In the genomic region with DNA sequence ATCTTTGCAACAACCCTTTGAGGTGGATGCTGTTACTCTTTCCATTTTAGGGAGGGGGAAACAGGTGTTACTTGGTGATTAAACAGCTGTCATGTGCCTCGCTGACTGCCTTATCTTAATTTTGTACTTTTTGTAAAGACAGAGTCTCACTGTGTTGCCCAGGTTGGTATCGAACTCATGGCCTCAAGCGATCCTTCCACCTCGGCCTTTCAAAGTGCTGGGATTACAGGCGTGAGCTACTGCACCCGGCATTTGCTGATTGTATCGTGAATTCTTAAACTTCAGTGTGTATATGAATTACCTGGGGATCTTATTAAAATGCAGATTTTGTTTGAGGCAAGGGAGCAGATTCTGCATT, we compare ENCODE assay signal across 8 cellular contexts. TPM values are rescaled to one million over a fixed set of nuclear protein-coding genes. Genes with fewer than 3 reads are reported as not detected.
A peak's percentile ranks its signal among the peaks of the same experiment; 100 is the strongest.
DNase-seq lines count a peak whose midpoint lies in the region; ATAC-seq, FAIRE-seq and TF ChIP-seq lines count a peak whose summit lies in the region.

No MANE protein-coding gene starts in this region.

- no peaks in the 10 kb centered on the region for H3K9me3 Mint-ChIP-seq in natural killer cell treated with Interleukin-12 subunit alpha and Interleukin-12 subunit beta and Interleukin-15 and Interleukin-18, amount 100 ng/mL, for 72 hours

- peak overlapping the region; percentile 90 to 95 for H3K27ac Mint-ChIP-seq in natural killer cell treated with Interleukin-12 subunit alpha and Interleukin-12 subunit beta and Interleukin-15 and Interleukin-18, amount 100 ng/mL, for 72 hours

- H3K36me3 Mint-ChIP-seq in natural killer cell treated with Interleukin-12 subunit alpha and Interleukin-12 subunit beta and Interleukin-15 and Interleukin-18, amount 100 ng/mL, for 72 hours = no peaks in the 10 kb centered on the region

- no peaks in the 10 kb centered on the region for H3K9me3 ChIP-seq in duodenal mucosa (ENCODE audit: control insufficient read depth in 1 of 2, low read length in 2 of 2)

- peaks cover 23 to 35% of the 10 kb centered on the region in 2 donors for H3K4me1 Mint-ChIP-seq in natural killer cell treated with Interleukin-12 subunit alpha and Interleukin-12 subunit beta and Interleukin-15 and Interleukin-18, amount 100 ng/mL, for 72 hours (ENCODE audit: low read depth in 2 of 2)

- peaks cover 0 to 6% of the 10 kb centered on the region in 2 donors for H3K36me3 ChIP-seq in duodenal mucosa (ENCODE audit: control insufficient read depth in 1 of 2, insufficient read depth in 2 of 2, low read length in 2 of 2)

- H3K27me3 ChIP-seq in duodenal mucosa (ENCODE audit: control insufficient read depth in 1 of 2, insufficient read depth in 2 of 2, low read length in 2 of 2) = no peaks in the 10 kb centered on the region

- peak overlapping the region; percentile 94 for H3K27ac ChIP-seq in duodenal mucosa (ENCODE audit: low read depth, low read length)

- TF ChIP-seq POLR2A in GM12891 (IDR thresholded peaks at IDR 0.05; ENCODE audit: low read depth, low read length) = no peak

- DNase-seq in AG09309 (ENCODE audit: low read depth) = no peak
- DNase-seq in LNCaP clone FGC (ENCODE audit: low read depth) = no peak
- no peak for DNase-seq in natural killer cell treated with Interleukin-12 subunit alpha and Interleukin-12 subunit beta and Interleukin-15 and Interleukin-18, amount 100 ng/mL, for 72 hours (ENCODE audit: low spot score)
- DNase-seq in NK-92 (lab: John Stamatoyannopoulos, UW; ENCODE audit: unreplicated experiment) = no peak
- DNase-seq in GM12891 (ENCODE audit: insufficient read length, low spot score) = no peak

- peak overlapping the region; percentile 76 to 92 for H3K9ac ChIP-seq in duodenal mucosa (ENCODE audit: low read depth in 1 of 2, low read length in 2 of 2)

- ATAC-seq in natural killer cell treated with Interleukin-12 subunit alpha and Interleukin-12 subunit beta and Interleukin-15 and Interleukin-18, amount 100 ng/mL, for 72 hours = no peak
- no peak for ATAC-seq in GM18868 (IDR thresholded peaks at IDR 0.05; ENCODE audit: unreplicated experiment)
- no peak for ATAC-seq in HG03565 (IDR thresholded peaks at IDR 0.05; ENCODE audit: unreplicated experiment)

- peak overlapping the region; percentile 86 for H3K4me3 ChIP-seq in AG09309 (ENCODE audit: control insufficient read depth, low read depth, low read length)
- H3K4me3 ChIP-seq in LNCaP clone FGC (ENCODE audit: low read depth, low read length) = peak overlapping the region; percentile 78
- peak overlapping the region; percentile 91 to 94 for H3K4me3 ChIP-seq in duodenal mucosa (ENCODE audit: low read depth in 1 of 2, low read length in 2 of 2)

- peaks cover 0 to 3% of the 10 kb centered on the region in 2 donors for H3K27me3 Mint-ChIP-seq in natural killer cell treated with Interleukin-12 subunit alpha and Interleukin-12 subunit beta and Interleukin-15 and Interleukin-18, amount 100 ng/mL, for 72 hours

- FAIRE-seq in GM12891 (lab: Jason Lieb, UNC) = no peak

- peaks cover 30 to 32% of the 10 kb centered on the region in 2 donors for H3K4me1 ChIP-seq in duodenal mucosa (ENCODE audit: control insufficient read depth in 1 of 2, insufficient read depth in 2 of 2, low read length in 2 of 2)

- peak overlapping the region; percentile 98 for H3K4me3 Mint-ChIP-seq in natural killer cell treated with Interleukin-12 subunit alpha and Interleukin-12 subunit beta and Interleukin-15 and Interleukin-18, amount 100 ng/mL, for 72 hours

- TF ChIP-seq CTCF in AG09309 (IDR thresholded peaks at IDR 0.05; ENCODE audit: control insufficient read depth, insufficient read depth, low read depth, low read length, missing control alignments) (no peak), LNCaP clone FGC (IDR thresholded peaks at IDR 0.05; ENCODE audit: control insufficient read depth, extremely low read depth, insufficient read depth) (no peak)

TF ChIP-seq in GM12891, 5 proteins besides CTCF, POLR2A, EP300 and RAD21:
- TF ChIP-seq PAX5 (IDR thresholded peaks at IDR 0.05; ENCODE audit: insufficient read depth, low read length, severe bottlenecking) (no peak), SPI1 (IDR thresholded peaks at IDR 0.05; ENCODE audit: low read depth, low read length) (no peak), TAF1 (IDR thresholded peaks at IDR 0.05; ENCODE audit: low read depth, low read length) (no peak), POU2F2 (IDR thresholded peaks at IDR 0.05; ENCODE audit: low read depth, low read length) (no peak), POLR2AphosphoS5 (IDR thresholded peaks at IDR 0.05; ENCODE audit: low read depth, low read length) (no peak)

RNA-seq across cellular contexts. Expression of a gene that starts 0.7 kb away (rescaled TPM):
- 10 to 100 TPM; 56.0 to 61.3 TPM for total RNA-seq in natural killer cell treated with Interleukin-12 subunit alpha and Interleukin-12 subunit beta and Interleukin-15 and Interleukin-18, amount 100 ng/mL, for 72 hours
- 40.6 TPM for polyA plus RNA-seq in GM12891 (2012; ENCODE audit: low read depth, missing spikeins)

RNA-seq across cellular contexts. Expression of a gene that starts 29.1 kb away (rescaled TPM):
- 1 to 10 TPM; 2.0 to 2.9 TPM for total RNA-seq in natural killer cell treated with Interleukin-12 subunit alpha and Interleukin-12 subunit beta and Interleukin-15 and Interleukin-18, amount 100 ng/mL, for 72 hours
- 1.8 TPM for polyA plus RNA-seq in GM12891 (2012; ENCODE audit: low read depth, missing spikeins)

RNA-seq across cellular contexts. Expression of a gene that starts 30.6 kb away (rescaled TPM):
- total RNA-seq in natural killer cell treated with Interleukin-12 subunit alpha and Interleukin-12 subunit beta and Interleukin-15 and Interleukin-18, amount 100 ng/mL, for 72 hours = not detected
- 0.49 TPM for polyA plus RNA-seq in GM12891 (2012; ENCODE audit: low read depth, missing spikeins)
